12 cellular contexts compared by ENCODE assay signal in the genomic region with DNA sequence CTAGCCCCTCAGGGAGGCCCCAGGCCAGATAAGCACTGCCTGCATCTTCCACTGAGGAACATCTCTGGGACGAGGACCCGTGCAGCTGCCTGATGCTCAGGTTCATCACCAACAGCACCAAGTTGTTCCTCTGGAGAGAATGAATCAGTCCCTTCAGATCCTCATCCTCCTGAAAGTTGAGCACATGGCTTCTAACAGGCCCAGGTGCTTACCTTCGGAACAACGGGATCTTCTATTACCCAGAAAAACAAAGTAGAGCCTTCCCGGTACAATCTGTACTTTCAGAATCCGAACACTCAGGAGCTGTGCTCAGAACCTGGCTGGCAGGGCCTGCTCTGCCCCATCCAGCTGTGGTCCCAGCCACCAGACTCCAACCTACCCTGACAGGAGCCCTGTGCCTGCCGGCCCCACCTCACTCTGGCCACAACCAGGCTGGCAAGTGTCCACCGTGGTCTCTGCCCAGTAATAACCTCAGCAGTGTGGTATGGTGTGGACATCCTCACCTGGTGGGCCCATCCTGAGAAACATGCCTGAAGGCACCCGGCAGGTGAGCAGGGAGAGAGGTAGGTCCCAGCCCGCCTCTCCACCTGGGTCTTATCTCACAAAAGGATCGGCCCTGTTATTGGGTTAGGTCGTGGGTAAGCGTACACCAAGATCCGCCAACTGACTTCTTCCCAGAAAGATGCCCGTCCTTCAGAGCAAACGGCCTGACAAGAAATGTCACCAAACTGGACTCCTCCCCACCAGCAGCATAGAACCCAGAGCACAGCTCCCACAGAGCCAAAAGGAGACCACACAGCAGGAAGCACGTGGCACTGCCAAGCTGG. TPM values are rescaled to one million over a fixed set of nuclear protein-coding genes. Genes with fewer than 3 reads are reported as not detected.
DNase-seq lines count a peak whose midpoint lies in the region; ATAC-seq and TF ChIP-seq lines count a peak whose summit lies in the region.
"Had no signal": no experiment of that assay in that cellular context is flagged by ENCODE, and none has a peak within 500 bp of the region (broad histone marks: within the 10 kb centered on the region; RNA-seq: fewer than 3 reads in every experiment).

No MANE protein-coding gene starts in this region.

- intact Hi-C loops in left ventricle myocardium superior (cut with micrococcal nuclease) (no loop called here), breast epithelium (cut with DNase I; ENCODE audit: low total_unique reads) (no loop called here)

- ATAC-seq in left ventricle myocardium superior: no peak

- H3K4me1 ChIP-seq in right atrium auricular region (peaks cover 4 to 96% of the 10 kb centered on the region in 2 donors), breast epithelium (peaks cover 29 to 48% of the 10 kb centered on the region in 2 donors)

- H3K27ac ChIP-seq in right atrium auricular region: peak overlapping the region; percentile 76 to 86
- H3K27ac ChIP-seq in breast epithelium: peak overlapping the region; percentile 58 to 92

- H3K4me3 ChIP-seq in right atrium auricular region: no peak overlapping the region
- H3K4me3 ChIP-seq in breast epithelium: no peak overlapping the region
- H3K4me3 ChIP-seq: pancreas, transverse colon had no signal

- no peak for TF ChIP-seq POLR2A in breast epithelium (IDR thresholded peaks at IDR 0.05)

- no peak for DNase-seq in right atrium auricular region (ENCODE audit: low spot score)
- DNase-seq in left ventricle myocardium superior: no peak
- peak in 1 of 2 donors; percentile 47 for DNase-seq in breast epithelium (ENCODE audit: low spot score in 2 of 2)
- peak; percentile 40 for DNase-seq in medulla oblongata (ENCODE audit: extremely low spot score)
- DNase-seq in AG20443 (ENCODE audit: low spot score): no peak
- no peak for DNase-seq in DMS53 (lab: John Stamatoyannopoulos, UW)
- DNase-seq in SK-N-DZ (ENCODE audit: low spot score): no peak
- no peak for DNase-seq in mucosa of gallbladder (ENCODE audit: low spot score)
- DNase-seq: activated gamma-delta T cell treated with Interleukin-2 at 50 U/mL for 16 hours, NCI-H510A treated with DMSO at 0.1 percent for 48 hours, pancreas, transverse colon had no signal

- H3K27me3 ChIP-seq in right atrium auricular region (no peaks in the 10 kb centered on the region), breast epithelium (no peaks in the 10 kb centered on the region)
- H3K27me3 ChIP-seq: pancreas, transverse colon had no signal

- no peaks in the 10 kb centered on the region for H3K36me3 ChIP-seq in right atrium auricular region
- no peaks in the 10 kb centered on the region for H3K36me3 ChIP-seq in breast epithelium
- H3K36me3 ChIP-seq: pancreas, transverse colon had no signal

- no peak for TF ChIP-seq CTCF in right atrium auricular region (IDR thresholded peaks at IDR 0.05)
- TF ChIP-seq CTCF in breast epithelium (IDR thresholded peaks at IDR 0.05): no peak

- no peaks in the 10 kb centered on the region for H3K9me3 ChIP-seq in right atrium auricular region
- H3K9me3 ChIP-seq in breast epithelium: no peaks in the 10 kb centered on the region
- H3K9me3 ChIP-seq: pancreas, transverse colon had no signal

RNA-seq across cellular contexts. Expression of gene ELL, which starts 34.1 kb away (rescaled TPM):
- 10 to 100 TPM; 12.4 to 17.5 TPM for total RNA-seq in right atrium auricular region
- 9.3 TPM for total RNA-seq in left ventricle myocardium superior
- 10 to 100 TPM; 13.0 to 22.3 (median 15.7) TPM for total RNA-seq in breast epithelium
- 6.6 and 7.1 TPM in 2 replicates for polyA plus RNA-seq in SK-N-DZ (2014; cell fraction: cytosol; rRNA removed)
- polyA plus RNA-seq in SK-N-DZ (2014; cell fraction: nucleus; rRNA removed): 8.1 and 9.4 TPM in 2 replicates
- 20.1 TPM for total RNA-seq in mucosa of gallbladder

RNA-seq across cellular contexts. Expression of gene ISYNA1, which starts 49.9 kb away (rescaled TPM):
- total RNA-seq in right atrium auricular region (10 to 100 TPM; 24.1 to 49.4 TPM), left ventricle myocardium superior (24.4 TPM), breast epithelium (10 to 100 TPM in 2 of 3 donors, 1 to 10 TPM in 1; 7.4 to 42.9 (median 40.2) TPM), mucosa of gallbladder (37.1 TPM)
- 121 and 123 TPM in 2 replicates for polyA plus RNA-seq in SK-N-DZ (2014; cell fraction: cytosol; rRNA removed)
- 702 and 880 TPM in 2 replicates for polyA plus RNA-seq in SK-N-DZ (2014; cell fraction: nucleus; rRNA removed)

RNA-seq across cellular contexts. Expression of gene FKBP8, which starts 55.6 kb away (rescaled TPM):
- total RNA-seq in right atrium auricular region: 100 to 1,000 TPM; 192 to 345 TPM
- 181 TPM for total RNA-seq in left ventricle myocardium superior
- 100 to 1,000 TPM; 214 to 336 (median 294) TPM for total RNA-seq in breast epithelium
- 250 and 297 TPM in 2 replicates for polyA plus RNA-seq in SK-N-DZ (2014; cell fraction: cytosol; rRNA removed)
- 155 and 232 TPM in 2 replicates for polyA plus RNA-seq in SK-N-DZ (2014; cell fraction: nucleus; rRNA removed)
- total RNA-seq in mucosa of gallbladder: 226 TPM
